ENCODE assay signal across 1 cellular context in genomic region chr1:231315887-231316286, GRCh38.
TF ChIP-seq lines count a peak whose summit lies in the region.

No MANE protein-coding gene starts in this region.

TF ChIP-seq in H1, 55 proteins besides CTCF, POLR2A, EP300 and RAD21 (continued from another document):
- TF ChIP-seq JUND (IDR thresholded peaks at IDR 0.05; ENCODE audit: low read length) (0 out of 2 replicates have a peak, but pooled peaks have one; percentile 7), HDAC2 (IDR thresholded peaks at IDR 0.05; ENCODE audit: borderline replicate concordance in 1 of 2, low read depth in 2 of 2, low read length in 2 of 2) (0 out of 4 replicates have a peak, but pooled peaks of 1 of the 2 experiments have one; percentile 42), NANOG (IDR thresholded peaks at IDR 0.05; ENCODE audit: insufficient read depth, low read depth, low read length, poor library complexity, severe bottlenecking) (no peak)
